Comparison of ENCODE assay signal across 10 cellular contexts in the genomic region with DNA sequence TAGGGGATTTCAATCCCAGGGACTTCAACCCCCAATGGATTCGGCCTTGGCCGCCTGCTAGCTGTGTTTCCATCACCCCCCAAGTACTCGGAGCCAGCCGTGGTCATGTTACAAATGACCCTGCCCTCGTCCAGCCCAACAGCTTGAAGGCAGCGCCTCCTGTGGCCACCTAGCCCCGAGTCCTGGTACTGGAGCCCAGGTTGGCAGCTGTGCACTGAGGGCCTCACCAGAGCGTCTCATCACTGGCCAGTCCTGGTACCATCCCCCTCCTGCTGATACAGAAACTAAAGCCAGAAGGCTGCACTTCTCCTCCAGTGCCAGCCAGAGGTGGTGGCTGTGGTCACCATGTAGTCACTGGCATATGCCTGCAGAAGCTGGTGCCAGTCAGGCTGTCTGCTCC. TPM values are rescaled to one million over a fixed set of nuclear protein-coding genes. Genes with fewer than 3 reads are reported as not detected.
DNase-seq lines count a peak whose midpoint lies in the region; ATAC-seq and TF ChIP-seq lines count a peak whose summit lies in the region.
"Had no signal": no experiment of that assay in that cellular context is flagged by ENCODE, and none has a peak within 500 bp of the region (broad histone marks: within the 10 kb centered on the region; RNA-seq: fewer than 3 reads in every experiment).

No MANE protein-coding gene starts in this region.

- no peak for TF ChIP-seq EP300 in esophagus muscularis mucosa (IDR thresholded peaks at IDR 0.05)

- H3K9me3 ChIP-seq in left ventricle myocardium inferior (replicated peaks): no peaks in the 10 kb centered on the region
- H3K9me3 ChIP-seq in RWPE2 (ENCODE audit: severe bottlenecking): no peaks in the 10 kb centered on the region
- H3K9me3 ChIP-seq in esophagus muscularis mucosa: no peaks in the 10 kb centered on the region

- intact Hi-C loops in left ventricle myocardium inferior (cut with micrococcal nuclease) (no loop called here), cardiac septum (cut with DNase I) (no loop called here), esophagus muscularis mucosa (cut with DNase I) (no loop called here)

- WGBS in esophagus muscularis mucosa: 63% methylated on average over 8 of the region's 8 CpGs

- DNase-seq in left ventricle myocardium inferior: no peak
- no peak for DNase-seq in cardiac septum (ENCODE audit: low spot score)
- DNase-seq in RWPE2 (ENCODE audit: low spot score): no peak
- peak; percentile 30 for DNase-seq in glomerular visceral epithelial cell (ENCODE audit: extremely low spot score)
- DNase-seq in activated CD4-positive, alpha-beta T cell treated with anti-CD3 and anti-CD28 coated beads for 1 hour: no peak
- no peak for DNase-seq in esophagus muscularis mucosa (ENCODE audit: extremely low spot score)
- DNase-seq: activated naive CD4-positive, alpha-beta T cell treated with anti-CD3 and anti-CD28 coated beads for 36 hours; hippocampal formation had no signal

- H3K36me3 ChIP-seq in left ventricle myocardium inferior (no peaks in the 10 kb centered on the region), RWPE2 (ENCODE audit: low read depth) (no peaks in the 10 kb centered on the region), esophagus muscularis mucosa (no peaks in the 10 kb centered on the region)

- H3K4me1 ChIP-seq in left ventricle myocardium inferior (no peaks in the 10 kb centered on the region), RWPE2 (ENCODE audit: insufficient read depth, poor library complexity, severe bottlenecking) (peaks cover 22% of the 10 kb centered on the region), esophagus muscularis mucosa (peaks cover 0 to 9% (median 3%) of the 10 kb centered on the region in 4 donors)

- TF ChIP-seq POLR2A in esophagus muscularis mucosa (IDR thresholded peaks at IDR 0.05; ENCODE audit: low read depth): no peak

- H3K27ac ChIP-seq in left ventricle myocardium inferior (replicated peaks) (no peak overlapping the region), RWPE2 (ENCODE audit: poor library complexity, severe bottlenecking) (no peak overlapping the region), esophagus muscularis mucosa (replicated peaks in 1 of 4) (no peak overlapping the region)

- ATAC-seq in RWPE2 (ENCODE audit: low read depth) (no peak), GM18498 (IDR thresholded peaks at IDR 0.05; ENCODE audit: unreplicated experiment) (no peak), HG03135 (IDR thresholded peaks at IDR 0.05; ENCODE audit: unreplicated experiment) (no peak)

- H3K27me3 ChIP-seq in left ventricle myocardium inferior (ENCODE audit: low read depth) (peaks cover 4% of the 10 kb centered on the region), RWPE2 (ENCODE audit: insufficient read depth, poor library complexity, severe bottlenecking) (no peaks in the 10 kb centered on the region), esophagus muscularis mucosa (peaks cover 0 to 16% (median 0%) of the 10 kb centered on the region in 4 donors)

- TF ChIP-seq CTCF in left ventricle myocardium inferior (IDR thresholded peaks at IDR 0.05; ENCODE audit: borderline replicate concordance) (peak; percentile 49), RWPE2 (IDR thresholded peaks at IDR 0.05; ENCODE audit: poor library complexity, severe bottlenecking) (peak; percentile 5), esophagus muscularis mucosa (IDR thresholded peaks at IDR 0.05) (no peak)

- H3K4me3 ChIP-seq in left ventricle myocardium inferior (no peak overlapping the region), RWPE2 (ENCODE audit: severe bottlenecking) (no peak overlapping the region), esophagus muscularis mucosa (no peak overlapping the region)

RNA-seq across cellular contexts. Expression of gene FADD, which starts 44.9 kb away (rescaled TPM):
- total RNA-seq in left ventricle myocardium inferior (10.7 TPM), cardiac septum (8.6 TPM), esophagus muscularis mucosa (10 to 100 TPM; 14.5 to 33.3 (median 21.5) TPM)

Comparison
In these comparisons a context has a peak if more than half of its experiments do, and no peak if none do; other contexts are left out.
1. CTCF ChIP-seq: peak in left ventricle myocardium inferior (single experiment) and RWPE2 (single experiment); none in esophagus muscularis mucosa (0 of 3).